28 cellular contexts compared by ENCODE assay signal in the genomic region with DNA sequence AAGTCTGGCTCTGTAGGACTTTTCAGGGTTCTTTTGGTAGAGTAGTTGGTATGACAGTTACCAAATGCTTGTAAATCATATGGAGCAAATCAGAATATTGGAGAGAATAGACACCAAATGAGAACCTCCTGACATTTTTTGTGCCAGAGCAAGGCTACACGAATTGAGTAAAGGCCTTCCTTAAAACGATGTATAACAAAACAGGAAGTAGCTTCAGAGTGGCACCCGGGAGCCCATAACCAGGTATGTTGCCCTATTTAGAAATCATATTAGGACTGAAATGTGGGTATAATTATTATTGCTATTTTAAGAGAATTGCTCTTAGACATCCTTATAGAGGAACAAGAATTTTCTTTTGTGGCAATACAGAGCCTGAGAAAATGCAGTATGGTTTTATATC.
"Had no signal": no experiment of that assay in that cellular context is flagged by ENCODE, and none has a peak within 500 bp of the region (broad histone marks: within the 10 kb centered on the region; RNA-seq: fewer than 3 reads in every experiment).

No MANE protein-coding gene starts in this region.

- H3K27me3 Mint-ChIP-seq: activated CD4-positive, alpha-beta T cell treated with anti-CD3 and anti-CD28 coated beads, Interleukin-2, amount 10 ng/mL, durations not matched to agents 24 days and 14 days; activated CD8-positive, alpha-beta T cell treated with anti-CD3 and anti-CD28 coated beads for 36 hours; activated naive CD4-positive, alpha-beta T cell treated with anti-CD3 and anti-CD28 coated beads, Interleukin-2, amount 50 U/mL, for 24 hours; activated naive CD8-positive, alpha-beta T cell treated with anti-CD3 and anti-CD28 coated beads, Interleukin-2, amount 10 ng/mL, durations not matched to agents 7 days and 5 days; activated T-helper 17 cell treated with anti-CD3 and anti-CD28 coated beads, Interleukin-2, amount 50 U/mL, for 72 hours; central memory CD8-positive, alpha-beta T cell had no signal

- H3K9me3 ChIP-seq: ascending aorta, colonic mucosa, MG63, SJCRH30, SK-N-SH had no signal

- H3K36me3 Mint-ChIP-seq: activated naive CD4-positive, alpha-beta T cell treated with anti-CD3 and anti-CD28 coated beads, Interleukin-2, amount 50 U/mL, for 24 hours; activated naive CD8-positive, alpha-beta T cell treated with anti-CD3 and anti-CD28 coated beads, Interleukin-2, amount 10 ng/mL, durations not matched to agents 7 days and 5 days had no signal

- DNase-seq: activated CD4-positive, alpha-beta T cell treated with anti-CD3 and anti-CD28 coated beads, Interleukin-2, amount 10 ng/mL, durations not matched to agents 24 days and 14 days; activated CD4-positive, alpha-beta T cell treated with anti-CD3 and anti-CD28 coated beads, Interleukin-2, amount 50 U/mL, for 4 hours; activated CD8-positive, alpha-beta T cell treated with anti-CD3 and anti-CD28 coated beads for 36 hours; activated gamma-delta T cell; activated naive CD4-positive, alpha-beta T cell treated with Interleukin-2 at 50 U/mL for 16 hours; activated naive CD8-positive, alpha-beta T cell treated with anti-CD3 and anti-CD28 coated beads, Interleukin-2, amount 10 ng/mL, durations not matched to agents 7 days and 5 days; activated T-cell treated with anti-CD3 and anti-CD28 coated beads, Interleukin-2, amount 50 U/mL, for 1 hour; activated T-cell treated with anti-CD3 and anti-CD28 coated beads, Interleukin-2, amount 50 U/mL, for 72 hours; amygdala; colonic mucosa; MG63; NCI-H1105 treated with DMSO at 0.1 percent for 48 hours; NCI-H1436; NCI-H1694; NCI-H2081 treated with DMSO at 0.1 percent for 48 hours; NCI-H226; NCI-H446 treated with DMSO at 0.1 percent for 48 hours; NCI-H524 treated with DMSO at 0.1 percent for 48 hours; SHP77; SJCRH30; SK-N-SH had no signal

- H3K4me3 Mint-ChIP-seq: activated CD4-positive, alpha-beta T cell treated with anti-CD3 and anti-CD28 coated beads, Interleukin-2, amount 10 ng/mL, durations not matched to agents 24 days and 14 days; activated CD8-positive, alpha-beta T cell treated with anti-CD3 and anti-CD28 coated beads for 36 hours; activated naive CD4-positive, alpha-beta T cell treated with anti-CD3 and anti-CD28 coated beads, Interleukin-2, amount 50 U/mL, for 24 hours; activated naive CD8-positive, alpha-beta T cell treated with anti-CD3 and anti-CD28 coated beads, Interleukin-2, amount 10 ng/mL, durations not matched to agents 7 days and 5 days; activated T-cell treated with anti-CD3 and anti-CD28 coated beads, Interleukin-2, amount 50 U/mL, for 72 hours; activated T-helper 17 cell treated with anti-CD3 and anti-CD28 coated beads, Interleukin-2, amount 50 U/mL, for 72 hours; central memory CD8-positive, alpha-beta T cell; T-helper 1 cell treated with Interleukin-12 subunit alpha and Interleukin-12 subunit beta and Interleukin-4 antibody, amounts not matched to agents 30 μg/mL and 1 μg/mL, for 36 hours; T-helper 2 cell treated with Interferon-gamma antibody and Interleukin-4, amounts not matched to agents 5 μg/mL and 100 μg/mL, for 36 hours had no signal

- H3K9me3 Mint-ChIP-seq: activated CD4-positive, alpha-beta T cell treated with anti-CD3 and anti-CD28 coated beads, Interleukin-2, amount 10 ng/mL, durations not matched to agents 24 days and 14 days; activated CD8-positive, alpha-beta T cell treated with anti-CD3 and anti-CD28 coated beads for 36 hours; activated naive CD4-positive, alpha-beta T cell treated with anti-CD3 and anti-CD28 coated beads, Interleukin-2, amount 50 U/mL, for 24 hours; activated naive CD8-positive, alpha-beta T cell treated with anti-CD3 and anti-CD28 coated beads, Interleukin-2, amount 10 ng/mL, durations not matched to agents 7 days and 5 days; activated T-cell treated with anti-CD3 and anti-CD28 coated beads, Interleukin-2, amount 50 U/mL, for 72 hours; activated T-helper 17 cell treated with anti-CD3 and anti-CD28 coated beads, Interleukin-2, amount 50 U/mL, for 72 hours; central memory CD8-positive, alpha-beta T cell; T-helper 1 cell treated with Interleukin-12 subunit alpha and Interleukin-12 subunit beta and Interleukin-4 antibody, amounts not matched to agents 30 μg/mL and 1 μg/mL, for 36 hours; T-helper 2 cell treated with Interferon-gamma antibody and Interleukin-4, amounts not matched to agents 5 μg/mL and 100 μg/mL, for 36 hours had no signal

- H3K4me1 Mint-ChIP-seq: activated CD4-positive, alpha-beta T cell treated with anti-CD3 and anti-CD28 coated beads, Interleukin-2, amount 10 ng/mL, durations not matched to agents 24 days and 14 days; activated naive CD4-positive, alpha-beta T cell treated with anti-CD3 and anti-CD28 coated beads, Interleukin-2, amount 50 U/mL, for 24 hours; activated T-helper 17 cell treated with anti-CD3 and anti-CD28 coated beads, Interleukin-2, amount 50 U/mL, for 72 hours; central memory CD8-positive, alpha-beta T cell had no signal

- H3K4me3 ChIP-seq: ascending aorta, cardiac muscle cell, colonic mucosa, MG63, SJCRH30 had no signal

- H3K4me1 ChIP-seq: ascending aorta, colonic mucosa, SJCRH30 had no signal

- H3K27me3 ChIP-seq: ascending aorta, cardiac muscle cell, colonic mucosa, MG63, SJCRH30 had no signal

- H3K9me2 ChIP-seq: SK-N-SH had no signal

- H3K4me2 ChIP-seq: SK-N-SH had no signal

- H3K27ac ChIP-seq: ascending aorta, cardiac muscle cell, colonic mucosa, SJCRH30 had no signal

- H3K27ac Mint-ChIP-seq: activated CD4-positive, alpha-beta T cell treated with anti-CD3 and anti-CD28 coated beads, Interleukin-2, amount 10 ng/mL, durations not matched to agents 24 days and 14 days; activated CD8-positive, alpha-beta T cell treated with anti-CD3 and anti-CD28 coated beads for 36 hours; activated naive CD4-positive, alpha-beta T cell treated with anti-CD3 and anti-CD28 coated beads, Interleukin-2, amount 50 U/mL, for 24 hours; activated naive CD8-positive, alpha-beta T cell treated with anti-CD3 and anti-CD28 coated beads, Interleukin-2, amount 10 ng/mL, durations not matched to agents 7 days and 5 days; activated T-cell treated with anti-CD3 and anti-CD28 coated beads, Interleukin-2, amount 50 U/mL, for 72 hours; activated T-helper 17 cell treated with anti-CD3 and anti-CD28 coated beads, Interleukin-2, amount 50 U/mL, for 72 hours; T-helper 1 cell treated with Interleukin-12 subunit alpha and Interleukin-12 subunit beta and Interleukin-4 antibody, amounts not matched to agents 30 μg/mL and 1 μg/mL, for 36 hours; T-helper 2 cell treated with Interferon-gamma antibody and Interleukin-4, amounts not matched to agents 5 μg/mL and 100 μg/mL, for 36 hours had no signal

- H3K36me3 ChIP-seq: ascending aorta, cardiac muscle cell, colonic mucosa, MG63, SJCRH30 had no signal
